21 cellular contexts compared by ENCODE assay signal in the genomic region with DNA sequence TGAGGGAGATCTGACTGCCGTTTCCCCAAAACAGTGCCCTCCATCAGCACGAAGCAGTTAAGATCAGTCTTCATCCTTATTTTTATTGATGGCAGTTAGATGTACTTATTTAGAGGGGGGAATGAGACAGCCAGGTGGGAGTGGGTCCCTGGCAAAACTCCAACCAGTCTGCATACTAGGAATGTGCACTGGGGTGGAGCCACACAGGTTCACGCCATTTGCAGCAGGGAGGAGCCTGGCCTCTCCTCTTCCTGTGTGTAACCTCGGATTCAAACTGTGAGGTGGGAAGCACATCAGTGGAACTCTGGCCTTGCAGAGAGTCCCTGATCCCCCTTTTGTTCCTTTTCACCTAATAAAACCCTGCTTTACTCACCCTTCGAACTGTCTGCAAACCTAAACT.
"Had no signal": no experiment of that assay in that cellular context is flagged by ENCODE, and none has a peak within 500 bp of the region (broad histone marks: within the 10 kb centered on the region; RNA-seq: fewer than 3 reads in every experiment).

No MANE protein-coding gene starts in this region.

- H3K27me3 ChIP-seq: left lung, ovary, sigmoid colon, transverse colon, upper lobe of right lung, uterus had no signal

- H3K9me3 ChIP-seq: left lung, ovary, psoas muscle, sigmoid colon, thoracic aorta, transverse colon, upper lobe of right lung, uterus had no signal

- ATAC-seq: effector memory CD8-positive, alpha-beta T cell; left lung; naive thymus-derived CD8-positive, alpha-beta T cell; psoas muscle; right cardiac atrium; stimulated activated effector memory CD8-positive, alpha-beta T cell treated with anti-CD3 and anti-CD28 coated beads, Interleukin-12 subunit alpha, Interleukin-12 subunit beta, amount 100 ng/mL, for 72 hours; stimulated activated naive CD8-positive, alpha-beta T cell treated with anti-CD3 and anti-CD28 coated beads, Interleukin-15, Interleukin-2, amounts not matched to agents 100 U/mL and 50 U/mL, for 24 hours; upper lobe of right lung had no signal

- H3K27ac ChIP-seq: coronary artery, left lung, ovary, psoas muscle, sigmoid colon, thoracic aorta, transverse colon, upper lobe of right lung, uterus had no signal

- DNase-seq: dermis blood vessel endothelial cell; effector memory CD8-positive, alpha-beta T cell; kidney; left lung; mammary epithelial cell; naive thymus-derived CD8-positive, alpha-beta T cell; nephron progenitor cell; occipital lobe; ovary; psoas muscle; right cardiac atrium; sigmoid colon; stimulated activated CD4-positive, alpha-beta T cell treated with anti-CD3 and anti-CD28 coated beads, Interleukin-2, amount 100 ng/mL, for 24 hours; stimulated activated CD4-positive, alpha-beta T cell treated with anti-CD3 and anti-CD28 coated beads, Interleukin-4, amount 100 ng/mL, for 24 hours; stimulated activated naive CD8-positive, alpha-beta T cell treated with anti-CD3 and anti-CD28 coated beads, Interleukin-15, Interleukin-2, amounts not matched to agents 100 U/mL and 50 U/mL, for 24 hours; transverse colon; upper lobe of right lung; uterus had no signal

- H3K4me3 ChIP-seq: coronary artery, left lung, ovary, psoas muscle, sigmoid colon, thoracic aorta, transverse colon, upper lobe of right lung, uterus had no signal

- H3K36me3 ChIP-seq: left lung, ovary, sigmoid colon, thoracic aorta, transverse colon, upper lobe of right lung, uterus had no signal

- H3K4me1 ChIP-seq: left lung, psoas muscle, sigmoid colon, transverse colon, upper lobe of right lung, uterus had no signal
